In the genomic region with DNA sequence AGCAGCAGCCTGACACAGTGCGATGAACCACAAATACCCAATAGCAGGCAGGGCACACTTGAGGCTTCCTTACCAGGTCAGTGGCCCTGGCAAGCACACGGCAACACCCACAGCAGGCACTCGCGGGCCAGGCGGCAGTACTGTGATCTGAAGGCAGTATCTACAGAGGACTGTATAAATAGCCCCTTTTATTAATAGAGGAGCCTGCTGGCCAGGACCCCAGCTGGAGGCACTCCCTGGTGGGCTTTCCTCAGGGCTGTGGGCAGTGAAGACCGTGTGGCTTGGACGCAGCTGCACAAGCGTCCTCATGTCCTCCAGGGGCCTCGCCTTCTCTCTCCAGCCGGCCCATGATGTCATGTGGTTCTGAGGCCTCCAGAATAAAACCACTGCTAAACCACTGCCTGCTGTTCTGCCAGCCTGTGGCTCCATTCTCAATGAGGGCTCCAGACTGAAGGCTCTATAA, we compare ENCODE assay signal across 12 cellular contexts. TPM values are rescaled to one million over a fixed set of nuclear protein-coding genes. Genes with fewer than 3 reads are reported as not detected.
DNase-seq lines count a peak whose midpoint lies in the region; ATAC-seq and TF ChIP-seq lines count a peak whose summit lies in the region.
"Had no signal": no experiment of that assay in that cellular context is flagged by ENCODE, and none has a peak within 500 bp of the region (broad histone marks: within the 10 kb centered on the region; RNA-seq: fewer than 3 reads in every experiment).

No MANE protein-coding gene starts in this region.

- H3K36me3 ChIP-seq in HEK293 (ENCODE audit: control insufficient read depth in 2 of 2, insufficient read depth in 1 of 2, low read length in 2 of 2) = peaks cover 0 to 24% of the 10 kb centered on the region in 2 experiments; a peak in 1 of 3 replicates
- peaks cover 0 to 14% of the 10 kb centered on the region in 2 donors for H3K36me3 ChIP-seq in body of pancreas (replicated peaks in 1 of 2; ENCODE audit: insufficient read depth in 1 of 2, low read depth in 2 of 2)

- POLR2A ChIA-PET in HEK293 (lab: Yijun Ruan, JAX) = no interaction called here

- no peaks in the 10 kb centered on the region for H3K27me3 ChIP-seq in body of pancreas

- WGBS in body of pancreas, 2 donors = 67% methylated on average over 6 to 9 of the region's 10 CpGs

- H3K4me1 ChIP-seq in HEK293 (ENCODE audit: control insufficient read depth, insufficient read depth, low read length) (no peaks in the 10 kb centered on the region), body of pancreas (peaks cover 35% of the 10 kb centered on the region)

- ATAC-seq in body of pancreas = peak; percentile 12
- peak; percentile 81 for ATAC-seq in sciatic nerve
- ATAC-seq in omental fat pad (ENCODE audit: low FRiP score) = no peak
- ATAC-seq in HG02870 (IDR thresholded peaks at IDR 0.05; ENCODE audit: unreplicated experiment) = no peak

- H3K4me3 ChIP-seq in HEK293 (ENCODE audit: low read depth, low read length) = no peak overlapping the region
- no peak overlapping the region for H3K4me3 ChIP-seq in body of pancreas

- CTCF ChIA-PET in HEK293 (lab: Yijun Ruan, JAX) = no interaction called here

- TF ChIP-seq POLR2A in body of pancreas (IDR thresholded peaks at IDR 0.05) = no peak

- no peaks in the 10 kb centered on the region for H3K9me3 ChIP-seq in HEK293 (ENCODE audit: control insufficient read depth, insufficient read depth, low read depth, low read length)
- H3K9me3 ChIP-seq in body of pancreas = no peaks in the 10 kb centered on the region

- no peak for DNase-seq in body of pancreas
- DNase-seq in hypothalamus (lab: John Stamatoyannopoulos, UW) = peak in 38 of 51 donors; percentile 3 to 79 (median 48)
- DNase-seq in sciatic nerve (ENCODE audit: low spot score) = peak; percentile 66
- no peak for DNase-seq in omental fat pad (ENCODE audit: low spot score)
- DNase-seq in CD1c-positive myeloid dendritic cell (ENCODE audit: extremely low spot score) = no peak
- DNase-seq in kidney tubule cell (ENCODE audit: low spot score) = no peak
- DNase-seq: activated CD4-positive, alpha-beta memory T cell treated with anti-CD3 and anti-CD28 coated beads for 36 hours; kidney; NCI-H1694 treated with DMSO at 0.1 percent for 48 hours had no signal

- no peak overlapping the region for H3K27ac ChIP-seq in HEK293 (ENCODE audit: extremely low read depth, low read depth, low read length)
- no peak overlapping the region for H3K27ac ChIP-seq in body of pancreas
- H3K27ac ChIP-seq: C4-2B had no signal

- intact Hi-C loops in body of pancreas (cut with DNase I) = no loop called here
- intact Hi-C loops in sciatic nerve (cut with DNase I) = no loop called here

- TF ChIP-seq CTCF in HEK293 (tag by site-specific recombination; IDR thresholded peaks at IDR 0.05) (no peak), body of pancreas (IDR thresholded peaks at IDR 0.05) (no peak), omental fat pad (IDR thresholded peaks at IDR 0.05) (no peak)

TF ChIP-seq in HEK293, 187 proteins besides CTCF, POLR2A, EP300 and RAD21:
- TF ChIP-seq ZNF501 (tag by site-specific recombination; IDR thresholded peaks at IDR 0.05) = no peak
- peak; percentile 64 for TF ChIP-seq ZIC2 (tag by site-specific recombination; IDR thresholded peaks at IDR 0.05)
- TF ChIP-seq ZBTB10 (tag by site-specific recombination; IDR thresholded peaks at IDR 0.05) = no peak
- no peak for TF ChIP-seq KLF10 (tag by site-specific recombination; IDR thresholded peaks at IDR 0.05)
- no peak for TF ChIP-seq ZNF114 (tag by site-specific recombination; IDR thresholded peaks at IDR 0.05)
- TF ChIP-seq, protein P1, sequence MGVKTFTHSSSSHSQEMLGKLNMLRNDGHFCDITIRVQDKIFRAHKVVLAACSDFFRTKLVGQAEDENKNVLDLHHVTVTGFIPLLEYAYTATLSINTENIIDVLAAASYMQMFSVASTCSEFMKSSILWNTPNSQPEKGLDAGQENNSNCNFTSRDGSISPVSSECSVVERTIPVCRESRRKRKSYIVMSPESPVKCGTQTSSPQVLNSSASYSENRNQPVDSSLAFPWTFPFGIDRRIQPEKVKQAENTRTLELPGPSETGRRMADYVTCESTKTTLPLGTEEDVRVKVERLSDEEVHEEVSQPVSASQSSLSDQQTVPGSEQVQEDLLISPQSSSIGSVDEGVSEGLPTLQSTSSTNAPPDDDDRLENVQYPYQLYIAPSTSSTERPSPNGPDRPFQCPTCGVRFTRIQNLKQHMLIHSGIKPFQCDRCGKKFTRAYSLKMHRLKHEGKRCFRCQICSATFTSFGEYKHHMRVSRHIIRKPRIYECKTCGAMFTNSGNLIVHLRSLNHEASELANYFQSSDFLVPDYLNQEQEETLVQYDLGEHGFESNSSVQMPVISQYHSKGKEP (tag by site-specific recombination; IDR thresholded peaks at IDR 0.05) = no peak
- no peak for TF ChIP-seq ZNF146 (tag by site-specific recombination; IDR thresholded peaks at IDR 0.05)
- TF ChIP-seq PRDM2 (tag by site-specific recombination; IDR thresholded peaks at IDR 0.05; ENCODE audit: borderline replicate concordance) = no peak

RNA-seq across cellular contexts. Expression of gene LRIG1, which starts 44.1 kb away (rescaled TPM):
- total RNA-seq in body of pancreas (100 to 1,000 TPM; 111 to 114 TPM), sciatic nerve (50.8 TPM), omental fat pad (10 to 100 TPM; 44.2 to 96.2 (median 57.6) TPM)

Comparison
In these comparisons a context has a peak if more than half of its experiments do, and no peak if none do; other contexts are left out.
1. ATAC-seq: peak in body of pancreas (single experiment) and sciatic nerve (single experiment); none in omental fat pad (single experiment) and HG02870 (single experiment).
2. DNase-seq: peak in hypothalamus (38 of 51) and sciatic nerve (single experiment); none in body of pancreas (0 of 4), omental fat pad (single experiment), CD1c-positive myeloid dendritic cell (single experiment) and kidney tubule cell (single experiment).